In genomic region chr1:229452956-229453801, GRCh38 we compare ENCODE assay signal across 11 cellular contexts. TPM values are rescaled to one million over a fixed set of nuclear protein-coding genes. Genes with fewer than 3 reads are reported as not detected.
A peak's percentile ranks its signal among the peaks of the same experiment; 100 is the strongest.
DNase-seq lines count a peak whose midpoint lies in the region; ATAC-seq, FAIRE-seq and TF ChIP-seq lines count a peak whose summit lies in the region.
"Had no signal": no experiment of that assay in that cellular context is flagged by ENCODE, and none has a peak within 500 bp of the region (broad histone marks: within the 10 kb centered on the region; RNA-seq: fewer than 3 reads in every experiment).

No MANE protein-coding gene starts in this region.

- no peak overlapping the region for H3K4me3 ChIP-seq in adipocyte (ENCODE audit: low read length)
- H3K4me3 ChIP-seq in lower lobe of right lung = no peak overlapping the region

- DNase-seq in D721Med (ENCODE audit: insufficient read length, low spot score) (no peak), KBM-7 (peak; percentile 14), adipocyte (ENCODE audit: low read depth) (peak; percentile 15), lower lobe of right lung (no peak)
- no peak for DNase-seq in activated CD8-positive, alpha-beta memory T cell treated with anti-CD3 and anti-CD28 coated beads, Interleukin-2, amount 50 U/mL, for 48 hours
- DNase-seq in activated CD4-positive, alpha-beta memory T cell treated with anti-CD3 and anti-CD28 coated beads, Interleukin-2, amount 10 ng/mL, durations not matched to agents 7 days and 5 days = no peak
- DNase-seq in stimulated activated CD4-positive, alpha-beta T cell treated with anti-CD3 and anti-CD28 coated beads, Interleukin-4, amount 100 ng/mL, for 24 hours = no peak
- DNase-seq: NCI-H510A had no signal

- peak; percentile 94 for FAIRE-seq in D721Med (lab: Jason Lieb, UNC)

- no peaks in the 10 kb centered on the region for H3K9me3 ChIP-seq in adipocyte (ENCODE audit: control insufficient read depth, low read length)
- no peaks in the 10 kb centered on the region for H3K9me3 ChIP-seq in lower lobe of right lung
- H3K9me3 ChIP-seq: neutrophil had no signal

- no peaks in the 10 kb centered on the region for H3K27me3 ChIP-seq in adipocyte (replicated peaks; ENCODE audit: control insufficient read depth, insufficient read depth, low read length)
- no peaks in the 10 kb centered on the region for H3K27me3 ChIP-seq in lower lobe of right lung (ENCODE audit: low read depth)
- H3K27me3 ChIP-seq: neutrophil had no signal

- TF ChIP-seq CTCF in D721Med (IDR thresholded peaks at IDR 0.05; ENCODE audit: insufficient read depth, missing control alignments) = peak; percentile 78
- TF ChIP-seq CTCF in lower lobe of right lung (IDR thresholded peaks at IDR 0.05) = peak; percentile 30

- ATAC-seq in lower lobe of right lung (no peak), HG03025 (IDR thresholded peaks at IDR 0.05; ENCODE audit: low FRiP score, unreplicated experiment) (no peak)

- H3K27me3 Mint-ChIP-seq in activated CD4-positive, alpha-beta memory T cell treated with anti-CD3 and anti-CD28 coated beads, Interleukin-2, amount 10 ng/mL, durations not matched to agents 7 days and 5 days = no peaks in the 10 kb centered on the region
- H3K27me3 Mint-ChIP-seq: activated naive CD8-positive, alpha-beta T cell had no signal

- intact Hi-C loops in lower lobe of right lung (cut with DNase I) = no loop called here

- no peak overlapping the region for H3K9ac ChIP-seq in adipocyte (ENCODE audit: low read length)

- CTCF ChIA-PET in activated CD4-positive, alpha-beta memory T cell treated with anti-CD3 and anti-CD28 coated beads, Interleukin-2, amount 10 ng/mL, durations not matched to agents 7 days and 5 days (lab: Charles Lee) = interaction anchor here (1.0 to 2.1 kb wide), 6 partner anchors 11 to 195 kb away, joined by 3 to 10 read pairs (median 3); no protein-coding TSS in a partner anchor

- no peak overlapping the region for H3K27ac Mint-ChIP-seq in activated CD4-positive, alpha-beta memory T cell treated with anti-CD3 and anti-CD28 coated beads, Interleukin-2, amount 10 ng/mL, durations not matched to agents 7 days and 5 days
- H3K27ac Mint-ChIP-seq: activated naive CD8-positive, alpha-beta T cell had no signal

- H3K4me1 Mint-ChIP-seq in activated CD4-positive, alpha-beta memory T cell treated with anti-CD3 and anti-CD28 coated beads, Interleukin-2, amount 10 ng/mL, durations not matched to agents 7 days and 5 days = peaks cover 6% of the 10 kb centered on the region

- no peak overlapping the region for H3K4me3 Mint-ChIP-seq in activated CD4-positive, alpha-beta memory T cell treated with anti-CD3 and anti-CD28 coated beads, Interleukin-2, amount 10 ng/mL, durations not matched to agents 7 days and 5 days
- H3K4me3 Mint-ChIP-seq: activated naive CD8-positive, alpha-beta T cell had no signal

- POLR2A ChIA-PET in activated CD4-positive, alpha-beta memory T cell treated with anti-CD3 and anti-CD28 coated beads, Interleukin-2, amount 10 ng/mL, durations not matched to agents 7 days and 5 days (lab: Charles Lee) = interaction anchor here (1.2 kb wide), 1 partner anchor 12 kb away, joined by 4 read pairs; no protein-coding TSS in a partner anchor

- in situ Hi-C loops in KBM-7 (cut with MboI; ENCODE audit: low pct_unique_long_range_greater_than_20kb, low sequenced_read_pairs) = loop anchor here (25.0 kb wide), 1 partner anchor 191 kb away; the partner anchor contains the start of gene RAB4A

- H3K4me1 ChIP-seq in adipocyte (ENCODE audit: control insufficient read depth, insufficient read depth, low read length) = no peaks in the 10 kb centered on the region
- no peaks in the 10 kb centered on the region for H3K4me1 ChIP-seq in lower lobe of right lung

- no peaks in the 10 kb centered on the region for H3K9me3 Mint-ChIP-seq in activated CD4-positive, alpha-beta memory T cell treated with anti-CD3 and anti-CD28 coated beads, Interleukin-2, amount 10 ng/mL, durations not matched to agents 7 days and 5 days

- H3K36me3 ChIP-seq in adipocyte (ENCODE audit: control insufficient read depth, insufficient read depth, low read length, severe bottlenecking) (peaks cover 63% of the 10 kb centered on the region), lower lobe of right lung (peaks cover 85% of the 10 kb centered on the region)

- peaks cover 39% of the 10 kb centered on the region for H3K36me3 Mint-ChIP-seq in activated CD4-positive, alpha-beta memory T cell treated with anti-CD3 and anti-CD28 coated beads, Interleukin-2, amount 10 ng/mL, durations not matched to agents 7 days and 5 days (ENCODE audit: low read depth)

- no peak overlapping the region for H3K27ac ChIP-seq in lower lobe of right lung
- H3K27ac ChIP-seq: neutrophil had no signal

RNA-seq across cellular contexts. Expression of gene ACTA1, which starts 19.3 kb away (rescaled TPM):
- total RNA-seq in lower lobe of right lung = 0.32 TPM
- not detected for total RNA-seq in activated CD4-positive, alpha-beta memory T cell treated with anti-CD3 and anti-CD28 coated beads, Interleukin-2, amount 10 ng/mL, durations not matched to agents 7 days and 5 days

RNA-seq across cellular contexts. Expression of gene NUP133, which starts 55.0 kb away (rescaled TPM):
- total RNA-seq in lower lobe of right lung = 32.6 TPM
- total RNA-seq in activated CD4-positive, alpha-beta memory T cell treated with anti-CD3 and anti-CD28 coated beads, Interleukin-2, amount 10 ng/mL, durations not matched to agents 7 days and 5 days = 10 to 100 TPM; 36.9 to 38.2 TPM

Comparison
In these comparisons a context has a peak if more than half of its experiments do, and no peak if none do; other contexts are left out.
1. DNase-seq: peak in KBM-7 (single experiment) and adipocyte (single experiment); none in D721Med (single experiment), lower lobe of right lung (single experiment), activated CD8-positive, alpha-beta memory T cell treated with anti-CD3 and anti-CD28 coated beads, Interleukin-2, amount 50 U/mL, for 48 hours (single experiment), activated CD4-positive, alpha-beta memory T cell treated with anti-CD3 and anti-CD28 coated beads, Interleukin-2, amount 10 ng/mL, durations not matched to agents 7 days and 5 days (single experiment) and stimulated activated CD4-positive, alpha-beta T cell treated with anti-CD3 and anti-CD28 coated beads, Interleukin-4, amount 100 ng/mL, for 24 hours (single experiment).